In the genomic region with DNA sequence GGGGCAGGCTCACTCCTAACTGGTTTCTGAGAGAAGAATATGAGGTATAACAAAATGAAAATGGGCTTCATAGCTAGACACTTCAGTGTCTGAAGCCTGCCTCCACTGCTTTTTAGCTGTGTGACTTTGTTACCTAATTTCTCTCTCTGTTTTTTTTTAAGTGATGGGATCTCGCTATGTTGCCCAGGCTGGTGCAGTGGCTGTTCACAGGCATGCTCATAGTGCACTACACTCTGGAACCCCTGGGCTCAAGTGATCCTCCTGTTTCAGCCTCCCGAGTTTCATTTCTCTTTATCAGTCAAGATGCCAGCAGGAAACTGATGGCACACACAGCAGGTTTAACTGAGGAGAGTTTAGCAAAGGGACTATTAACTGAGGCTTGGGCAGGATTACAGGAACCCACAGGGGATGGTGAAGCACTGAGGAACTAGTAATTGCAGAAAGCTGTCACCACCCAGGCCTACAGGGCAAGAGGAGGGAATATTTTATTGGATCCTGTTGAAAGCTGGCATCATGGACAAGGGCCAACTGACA, we compare ENCODE assay signal across 1 cellular context.
TF ChIP-seq lines count a peak whose summit lies in the region.

No MANE protein-coding gene starts in this region.

TF ChIP-seq in GM23338, 12 proteins besides CTCF, POLR2A, EP300 and RAD21 (continued from another document):
- TF ChIP-seq, protein P1, sequence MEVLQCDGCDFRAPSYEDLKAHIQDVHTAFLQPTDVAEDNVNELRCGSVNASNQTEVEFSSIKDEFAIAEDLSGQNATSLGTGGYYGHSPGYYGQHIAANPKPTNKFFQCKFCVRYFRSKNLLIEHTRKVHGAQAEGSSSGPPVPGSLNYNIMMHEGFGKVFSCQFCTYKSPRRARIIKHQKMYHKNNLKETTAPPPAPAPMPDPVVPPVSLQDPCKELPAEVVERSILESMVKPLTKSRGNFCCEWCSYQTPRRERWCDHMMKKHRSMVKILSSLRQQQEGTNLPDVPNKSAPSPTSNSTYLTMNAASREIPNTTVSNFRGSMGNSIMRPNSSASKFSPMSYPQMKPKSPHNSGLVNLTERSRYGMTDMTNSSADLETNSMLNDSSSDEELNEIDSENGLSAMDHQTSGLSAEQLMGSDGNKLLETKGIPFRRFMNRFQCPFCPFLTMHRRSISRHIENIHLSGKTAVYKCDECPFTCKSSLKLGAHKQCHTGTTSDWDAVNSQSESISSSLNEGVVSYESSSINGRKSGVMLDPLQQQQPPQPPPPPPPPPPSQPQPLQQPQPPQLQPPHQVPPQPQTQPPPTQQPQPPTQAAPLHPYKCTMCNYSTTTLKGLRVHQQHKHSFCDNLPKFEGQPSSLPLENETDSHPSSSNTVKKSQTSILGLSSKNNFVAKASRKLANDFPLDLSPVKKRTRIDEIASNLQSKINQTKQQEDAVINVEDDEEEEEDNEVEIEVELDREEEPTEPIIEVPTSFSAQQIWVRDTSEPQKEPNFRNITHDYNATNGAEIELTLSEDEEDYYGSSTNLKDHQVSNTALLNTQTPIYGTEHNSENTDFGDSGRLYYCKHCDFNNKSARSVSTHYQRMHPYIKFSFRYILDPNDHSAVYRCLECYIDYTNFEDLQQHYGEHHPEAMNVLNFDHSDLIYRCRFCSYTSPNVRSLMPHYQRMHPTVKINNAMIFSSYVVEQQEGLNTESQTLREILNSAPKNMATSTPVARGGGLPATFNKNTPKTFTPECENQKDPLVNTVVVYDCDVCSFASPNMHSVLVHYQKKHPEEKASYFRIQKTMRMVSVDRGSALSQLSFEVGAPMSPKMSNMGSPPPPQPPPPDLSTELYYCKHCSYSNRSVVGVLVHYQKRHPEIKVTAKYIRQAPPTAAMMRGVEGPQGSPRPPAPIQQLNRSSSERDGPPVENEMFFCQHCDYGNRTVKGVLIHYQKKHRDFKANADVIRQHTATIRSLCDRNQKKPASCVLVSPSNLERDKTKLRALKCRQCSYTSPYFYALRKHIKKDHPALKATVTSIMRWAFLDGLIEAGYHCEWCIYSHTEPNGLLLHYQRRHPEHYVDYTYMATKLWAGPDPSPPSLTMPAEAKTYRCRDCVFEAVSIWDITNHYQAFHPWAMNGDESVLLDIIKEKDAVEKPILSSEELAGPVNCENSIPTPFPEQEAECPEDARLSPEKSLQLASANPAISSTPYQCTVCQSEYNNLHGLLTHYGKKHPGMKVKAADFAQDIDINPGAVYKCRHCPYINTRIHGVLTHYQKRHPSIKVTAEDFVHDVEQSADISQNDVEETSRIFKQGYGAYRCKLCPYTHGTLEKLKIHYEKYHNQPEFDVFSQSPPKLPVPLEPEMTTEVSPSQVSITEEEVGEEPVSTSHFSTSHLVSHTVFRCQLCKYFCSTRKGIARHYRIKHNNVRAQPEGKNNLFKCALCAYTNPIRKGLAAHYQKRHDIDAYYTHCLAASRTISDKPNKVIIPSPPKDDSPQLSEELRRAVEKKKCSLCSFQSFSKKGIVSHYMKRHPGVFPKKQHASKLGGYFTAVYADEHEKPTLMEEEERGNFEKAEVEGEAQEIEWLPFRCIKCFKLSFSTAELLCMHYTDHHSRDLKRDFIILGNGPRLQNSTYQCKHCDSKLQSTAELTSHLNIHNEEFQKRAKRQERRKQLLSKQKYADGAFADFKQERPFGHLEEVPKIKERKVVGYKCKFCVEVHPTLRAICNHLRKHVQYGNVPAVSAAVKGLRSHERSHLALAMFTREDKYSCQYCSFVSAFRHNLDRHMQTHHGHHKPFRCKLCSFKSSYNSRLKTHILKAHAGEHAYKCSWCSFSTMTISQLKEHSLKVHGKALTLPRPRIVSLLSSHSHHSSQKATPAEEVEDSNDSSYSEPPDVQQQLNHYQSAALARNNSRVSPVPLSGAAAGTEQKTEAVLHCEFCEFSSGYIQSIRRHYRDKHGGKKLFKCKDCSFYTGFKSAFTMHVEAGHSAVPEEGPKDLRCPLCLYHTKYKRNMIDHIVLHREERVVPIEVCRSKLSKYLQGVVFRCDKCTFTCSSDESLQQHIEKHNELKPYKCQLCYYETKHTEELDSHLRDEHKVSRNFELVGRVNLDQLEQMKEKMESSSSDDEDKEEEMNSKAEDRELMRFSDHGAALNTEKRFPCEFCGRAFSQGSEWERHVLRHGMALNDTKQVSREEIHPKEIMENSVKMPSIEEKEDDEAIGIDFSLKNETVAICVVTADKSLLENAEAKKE (CRISPR knock-in tag; IDR thresholded peaks at IDR 0.05), result no peak
- TF ChIP-seq STAT1 (IDR thresholded peaks at IDR 0.05; ENCODE audit: unreplicated experiment), result no peak
- TF ChIP-seq ZNF331 (CRISPR knock-in tag; IDR thresholded peaks at IDR 0.05; ENCODE audit: low read depth), result no peak
- TF ChIP-seq JUNB (IDR thresholded peaks at IDR 0.05; ENCODE audit: unreplicated experiment), result no peak
- no peak for TF ChIP-seq ZNF114 (CRISPR knock-in tag; IDR thresholded peaks at IDR 0.05)
- no peak for TF ChIP-seq ETS1 (IDR thresholded peaks at IDR 0.05)
- TF ChIP-seq NANOG (IDR thresholded peaks at IDR 0.05; ENCODE audit: borderline replicate concordance), result no peak
